ENCODE assay signal across 15 cellular contexts in the genomic region with DNA sequence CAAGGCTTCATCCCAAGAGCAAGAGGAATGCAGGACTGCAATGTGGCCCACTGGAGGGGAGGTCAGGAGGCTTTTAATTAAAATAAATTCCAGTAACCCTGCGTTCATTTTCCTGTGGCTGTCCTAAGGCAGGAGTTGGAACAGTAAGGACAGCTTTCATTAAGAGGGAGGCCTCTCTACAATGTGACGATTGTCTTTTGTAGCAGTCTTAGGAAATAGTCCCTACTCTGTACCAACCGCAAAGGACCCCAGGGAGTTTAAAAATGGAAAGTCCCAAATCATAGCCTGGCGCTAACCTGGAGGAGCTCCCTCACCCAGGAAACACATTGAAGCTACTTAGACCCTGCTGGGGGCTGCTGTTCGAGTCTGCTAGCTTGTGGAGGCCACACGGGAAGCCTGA.
DNase-seq lines count a peak whose midpoint lies in the region; ATAC-seq, FAIRE-seq and TF ChIP-seq lines count a peak whose summit lies in the region.
"Had no signal": no experiment of that assay in that cellular context is flagged by ENCODE, and none has a peak within 500 bp of the region (broad histone marks: within the 10 kb centered on the region; RNA-seq: fewer than 3 reads in every experiment).

No MANE protein-coding gene starts in this region.

- 19% methylated on average over 6 of the region's 6 CpGs for WGBS in GM12878 (ENCODE audit: insufficient coverage, insufficient replicate concordance, low lambda C conversion rate, missing lambda C conversion rate)
- 92 to 96% methylated on average over 6 of the region's 6 CpGs for WGBS in pancreas, 2 donors

- in situ Hi-C loops in GM12878 (cut with MboI): no loop called here

- BruUV-seq in GM12878 (replicated peaks; lab: Mats Ljungman, UMichigan): no TSS peak

- POLR2A ChIA-PET in GM12878 (lab: Charles Lee): interaction anchor here (0.6 kb wide), 1 partner anchor 13 kb away, joined by 3 read pairs; no protein-coding TSS in a partner anchor

- intact Hi-C loops in GM12878 (cut with micrococcal nuclease; ENCODE audit: unreplicated experiment) (no loop called here), pancreas (cut with DNase I) (no loop called here)

- H3K27me3 ChIP-seq in GM12878 (replicated peaks in 1 of 2; ENCODE audit: control insufficient read depth in 2 of 2, insufficient read depth in 2 of 2, low read length in 1 of 2) (no peaks in the 10 kb centered on the region), pancreas (no peaks in the 10 kb centered on the region)

- RAD21 ChIA-PET in GM12878 (lab: Charles Lee; ENCODE audit: unreplicated experiment): interaction anchor here (1.0 kb wide), 1 partner anchor 59 kb away, joined by 4 read pairs; no protein-coding TSS in a partner anchor

- H3K4me3 Mint-ChIP-seq in stimulated activated memory B cell treated with anti-CD40 and anti-IgM and Interleukin-4, amounts not matched to agents 10 μg/mL and 1 μg/mL and 100 μg/mL, for 72 hours: no peak overlapping the region
- H3K4me3 Mint-ChIP-seq: activated T-cell treated with anti-CD3 and anti-CD28 coated beads, Interleukin-2, amount 50 U/mL, for 24 hours; H9 had no signal

- no peaks in the 10 kb centered on the region for H3K36me3 Mint-ChIP-seq in stimulated activated memory B cell treated with anti-CD40 and anti-IgM and Interleukin-4, amounts not matched to agents 10 μg/mL and 1 μg/mL and 100 μg/mL, for 72 hours

- TF ChIP-seq RAD21 in GM12878 (IDR thresholded peaks at IDR 0.05; ENCODE audit: insufficient read depth, low read depth, low read length): no peak

- H3K27ac Mint-ChIP-seq in stimulated activated memory B cell treated with anti-CD40 and anti-IgM and Interleukin-4, amounts not matched to agents 10 μg/mL and 1 μg/mL and 100 μg/mL, for 72 hours: no peak overlapping the region
- H3K27ac Mint-ChIP-seq: activated T-cell treated with anti-CD3 and anti-CD28 coated beads, Interleukin-2, amount 50 U/mL, for 24 hours had no signal

- H3K79me2 ChIP-seq in GM12878 (ENCODE audit: control insufficient read depth, insufficient read depth, low read length): no peaks in the 10 kb centered on the region

- FAIRE-seq in GM12878 (lab: Jason Lieb, UNC) (no peak), pancreas (lab: Jason Lieb, UNC) (no peak)
- FAIRE-seq: K562 had no signal

- no peaks in the 10 kb centered on the region for H3K9me3 ChIP-seq in GM12878 (replicated peaks; ENCODE audit: control insufficient read depth, insufficient read depth, low read length)
- H3K9me3 ChIP-seq in pancreas: no peaks in the 10 kb centered on the region
- H3K9me3 ChIP-seq: SK-N-SH had no signal

- H3K4me2 ChIP-seq in GM12878 (ENCODE audit: control insufficient read depth, insufficient read depth): no peak overlapping the region
- H3K4me2 ChIP-seq: SK-N-SH had no signal

- H3K9me3 Mint-ChIP-seq in stimulated activated memory B cell treated with anti-CD40 and anti-IgM and Interleukin-4, amounts not matched to agents 10 μg/mL and 1 μg/mL and 100 μg/mL, for 72 hours: no peaks in the 10 kb centered on the region
- H3K9me3 Mint-ChIP-seq: activated T-cell treated with anti-CD3 and anti-CD28 coated beads, Interleukin-2, amount 50 U/mL, for 24 hours; H9 had no signal

- no peak overlapping the region; the same call in 1 of the 2 replicates for H2AFZ ChIP-seq in GM12878 (ENCODE audit: control insufficient read depth, low read depth, low read length)

- no peaks in the 10 kb centered on the region for H3K27me3 Mint-ChIP-seq in stimulated activated memory B cell treated with anti-CD40 and anti-IgM and Interleukin-4, amounts not matched to agents 10 μg/mL and 1 μg/mL and 100 μg/mL, for 72 hours
- H3K27me3 Mint-ChIP-seq: activated T-cell treated with anti-CD3 and anti-CD28 coated beads, Interleukin-2, amount 50 U/mL, for 24 hours had no signal

- H3K4me3 ChIP-seq in GM12878 (no peak overlapping the region), pancreas (no peak overlapping the region)
- H3K4me3 ChIP-seq: K562 had no signal

- no peak for TF ChIP-seq POLR2A in GM12878 (IDR thresholded peaks at IDR 0.05; ENCODE audit: low read depth, low read length)

- ATAC-seq in GM18517 (IDR thresholded peaks at IDR 0.05; ENCODE audit: unreplicated experiment) (peak; percentile 55), HG02588 (IDR thresholded peaks at IDR 0.05; ENCODE audit: unreplicated experiment) (peak; percentile 56), GM12878 (peak; percentile 83), pancreas (no peak)
- ATAC-seq in stimulated activated memory B cell treated with anti-CD40 and anti-IgM and Interleukin-4, amounts not matched to agents 10 μg/mL and 1 μg/mL and 100 μg/mL, for 72 hours: peak; percentile 69
- ATAC-seq: K562 had no signal

- H3K4me1 ChIP-seq in GM12878 (ENCODE audit: control insufficient read depth, insufficient read depth, low read length) (peaks cover 14% of the 10 kb centered on the region; the same call in 1 of the 2 replicates), pancreas (no peaks in the 10 kb centered on the region)

- SMC1A ChIA-PET in GM12878 (lab: Charles Lee; ENCODE audit: uncharacterized antibody, unreplicated experiment): interaction anchor here (1.1 to 1.7 kb wide), 7 partner anchors 9 to 61 kb away, joined by 3 to 6 read pairs (median 4); no protein-coding TSS in a partner anchor

- no peak for TF ChIP-seq CTCF in GM12878 (IDR thresholded peaks at IDR 0.05 in 2 of 3, conservative IDR thresholded peaks at IDR 0.05 in 1 of 3; ENCODE audit: control insufficient read depth in 2 of 3, extremely low read depth in 1 of 3, insufficient read depth in 1 of 3, low read depth in 3 of 3, low read length in 3 of 3)
- no peak for TF ChIP-seq CTCF in pancreas (IDR thresholded peaks at IDR 0.05)

- H3K27ac ChIP-seq in GM12878 (ENCODE audit: control insufficient read depth, insufficient read depth) (peak overlapping the region; percentile 59), pancreas (no peak overlapping the region)

- H3K9ac ChIP-seq in GM12878 (ENCODE audit: control insufficient read depth, insufficient read depth, low read length): 0 out of 2 replicates have a peak overlapping the region, but pooled peaks have one; percentile 4
- H3K9ac ChIP-seq: SK-N-SH had no signal

- no peaks in the 10 kb centered on the region for H4K20me1 ChIP-seq in GM12878 (ENCODE audit: control insufficient read depth, insufficient read depth)

- H3K36me3 ChIP-seq in GM12878 (ENCODE audit: control insufficient read depth in 2 of 2, insufficient read depth in 2 of 2, low read length in 1 of 2): no peaks in the 10 kb centered on the region
- H3K36me3 ChIP-seq in pancreas: peaks cover 0 to 8% (median 0%) of the 10 kb centered on the region in 3 donors

- TF ChIP-seq EP300 in GM12878 (IDR thresholded peaks at IDR 0.05; ENCODE audit: borderline replicate concordance in 1 of 2, control insufficient read depth in 1 of 2, low read depth in 2 of 2, low read length in 2 of 2): no peak

- CTCF ChIA-PET in GM12878 (lab: Yijun Ruan, JAX): interaction anchor here (1.2 to 1.8 kb wide), 4 partner anchors 9 to 66 kb away, joined by 3 to 5 read pairs (median 4); no protein-coding TSS in a partner anchor

- peaks cover 29% of the 10 kb centered on the region for H3K4me1 Mint-ChIP-seq in stimulated activated memory B cell treated with anti-CD40 and anti-IgM and Interleukin-4, amounts not matched to agents 10 μg/mL and 1 μg/mL and 100 μg/mL, for 72 hours
- H3K4me1 Mint-ChIP-seq: H9 had no signal

- DNase-seq in GM12878 (ENCODE audit: low read depth, low spot score) (peak; percentile 45), NCI-H1417 treated with DMSO at 0.1 percent for 48 hours (lab: John Stamatoyannopoulos, UW) (no peak), pancreas (no peak)
- DNase-seq in activated effector memory CD4-positive, alpha-beta T cell treated with anti-CD3 and anti-CD28 coated beads, Interleukin-2, amount 50 U/mL, for 16 hours: no peak
- no peak for DNase-seq in activated CD4-positive, CD25-positive, alpha-beta regulatory T cell treated with anti-CD3 and anti-CD28 coated beads, Interleukin-2, amount 50 U/mL, for 72 hours
- DNase-seq: activated T-cell treated with anti-CD3 and anti-CD28 coated beads, Interleukin-2, amount 50 U/mL, for 24 hours; amniotic stem cell; foreskin fibroblast; H9; SK-N-SH; stimulated activated CD4-positive, alpha-beta T cell treated with anti-CD3 and anti-CD28 coated beads, Interleukin-15, amount 100 ng/mL, for 24 hours had no signal

TF ChIP-seq in GM12878, 131 proteins besides CTCF, POLR2A, EP300 and RAD21 (continues in another document):
- TF ChIP-seq CREB1 (IDR thresholded peaks at IDR 0.05; ENCODE audit: low read depth): no peak
- TF ChIP-seq, protein P1, sequence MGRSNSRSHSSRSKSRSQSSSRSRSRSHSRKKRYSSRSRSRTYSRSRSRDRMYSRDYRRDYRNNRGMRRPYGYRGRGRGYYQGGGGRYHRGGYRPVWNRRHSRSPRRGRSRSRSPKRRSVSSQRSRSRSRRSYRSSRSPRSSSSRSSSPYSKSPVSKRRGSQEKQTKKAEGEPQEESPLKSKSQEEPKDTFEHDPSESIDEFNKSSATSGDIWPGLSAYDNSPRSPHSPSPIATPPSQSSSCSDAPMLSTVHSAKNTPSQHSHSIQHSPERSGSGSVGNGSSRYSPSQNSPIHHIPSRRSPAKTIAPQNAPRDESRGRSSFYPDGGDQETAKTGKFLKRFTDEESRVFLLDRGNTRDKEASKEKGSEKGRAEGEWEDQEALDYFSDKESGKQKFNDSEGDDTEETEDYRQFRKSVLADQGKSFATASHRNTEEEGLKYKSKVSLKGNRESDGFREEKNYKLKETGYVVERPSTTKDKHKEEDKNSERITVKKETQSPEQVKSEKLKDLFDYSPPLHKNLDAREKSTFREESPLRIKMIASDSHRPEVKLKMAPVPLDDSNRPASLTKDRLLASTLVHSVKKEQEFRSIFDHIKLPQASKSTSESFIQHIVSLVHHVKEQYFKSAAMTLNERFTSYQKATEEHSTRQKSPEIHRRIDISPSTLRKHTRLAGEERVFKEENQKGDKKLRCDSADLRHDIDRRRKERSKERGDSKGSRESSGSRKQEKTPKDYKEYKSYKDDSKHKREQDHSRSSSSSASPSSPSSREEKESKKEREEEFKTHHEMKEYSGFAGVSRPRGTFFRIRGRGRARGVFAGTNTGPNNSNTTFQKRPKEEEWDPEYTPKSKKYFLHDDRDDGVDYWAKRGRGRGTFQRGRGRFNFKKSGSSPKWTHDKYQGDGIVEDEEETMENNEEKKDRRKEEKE (IDR thresholded peaks at IDR 0.05): no peak
- TF ChIP-seq USF1 (IDR thresholded peaks at IDR 0.05; ENCODE audit: borderline replicate concordance, extremely low read length, insufficient read depth, low read depth, low read length): no peak
- no peak for TF ChIP-seq KLF5 (IDR thresholded peaks at IDR 0.05; ENCODE audit: partially characterized antibody)
- no peak for TF ChIP-seq CREM (IDR thresholded peaks at IDR 0.05; ENCODE audit: low read depth)

Comparison
In these comparisons a context has a peak if more than half of its experiments do, and no peak if none do; other contexts are left out.
1. ATAC-seq: peak in GM18517 (single experiment), HG02588 (single experiment), GM12878 (single experiment) and stimulated activated memory B cell treated with anti-CD40 and anti-IgM and Interleukin-4, amounts not matched to agents 10 μg/mL and 1 μg/mL and 100 μg/mL, for 72 hours (single experiment); none in pancreas (0 of 4).